In genomic region chr1:162551969-162552683, GRCh38 we compare ENCODE assay signal across 24 cellular contexts. TPM values are rescaled to one million over a fixed set of nuclear protein-coding genes. Genes with fewer than 3 reads are reported as not detected.
A peak's percentile ranks its signal among the peaks of the same experiment; 100 is the strongest.
DNase-seq lines count a peak whose midpoint lies in the region; ATAC-seq and FAIRE-seq lines count a peak whose summit lies in the region.
"Had no signal": no experiment of that assay in that cellular context is flagged by ENCODE, and none has a peak within 500 bp of the region (broad histone marks: within the 10 kb centered on the region; RNA-seq: fewer than 3 reads in every experiment).

No MANE protein-coding gene starts in this region.

- no peak for ATAC-seq in central memory CD8-positive, alpha-beta T cell (replicated peaks; ENCODE audit: extremely low read depth, poor library complexity, severe bottlenecking)
- ATAC-seq in left cardiac atrium, result peak; percentile 68 to 75
- ATAC-seq: GM12878; stimulated activated naive B cell treated with anti-CD40 and anti-IgM and Interleukin-4, amounts not matched to agents 10 μg/mL and 1 μg/mL and 100 μg/mL, for 72 hours had no signal

- intact Hi-C loops in left cardiac atrium (cut with DNase I), result no loop called here

- H3K27me3 Mint-ChIP-seq in central memory CD8-positive, alpha-beta T cell, result no peaks in the 10 kb centered on the region
- H3K27me3 Mint-ChIP-seq: B cell; stimulated activated naive B cell treated with anti-CD40 and anti-IgM and Interleukin-4, amounts not matched to agents 10 μg/mL and 1 μg/mL and 100 μg/mL, for 72 hours had no signal

- no peaks in the 10 kb centered on the region for H3K36me3 Mint-ChIP-seq in central memory CD8-positive, alpha-beta T cell (ENCODE audit: insufficient read depth)
- H3K36me3 Mint-ChIP-seq: stimulated activated naive B cell treated with anti-CD40 and anti-IgM and Interleukin-4, amounts not matched to agents 10 μg/mL and 1 μg/mL and 100 μg/mL, for 72 hours had no signal

- H3K4me1 Mint-ChIP-seq in central memory CD8-positive, alpha-beta T cell, result no peaks in the 10 kb centered on the region
- H3K4me1 Mint-ChIP-seq: B cell; endodermal cell; nephron progenitor cell; stimulated activated naive B cell treated with anti-CD40 and anti-IgM and Interleukin-4, amounts not matched to agents 10 μg/mL and 1 μg/mL and 100 μg/mL, for 72 hours had no signal

- no peak overlapping the region for H3K4me3 Mint-ChIP-seq in central memory CD8-positive, alpha-beta T cell
- H3K4me3 Mint-ChIP-seq: activated T-helper 1 cell treated with anti-CD3 and anti-CD28 coated beads, Interleukin-12 subunit alpha, Interleukin-12 subunit beta, Interleukin-2, Interleukin-4 antibody, amounts not matched to agents 30 ng/mL and 10 ng/mL and 1 ng/mL, durations not matched to agents 14 hours and 24 hours and 36 hours; B cell; endodermal cell; nephron progenitor cell; stimulated activated naive B cell treated with anti-CD40 and anti-IgM and Interleukin-4, amounts not matched to agents 10 μg/mL and 1 μg/mL and 100 μg/mL, for 72 hours had no signal

- DNase-seq in GM03348 (ENCODE audit: low spot score) (peak; percentile 44), left cardiac atrium (no peak), stromal cell of bone marrow (ENCODE audit: low read depth) (peak; percentile 51), T-helper 9 cell (no peak), HTR-8/SVneo (ENCODE audit: insufficient read length, low spot score) (no peak), SIG-M5 treated with dmso at 0.1 percent for 504 hours (lab: John Stamatoyannopoulos, UW; ENCODE audit: unreplicated experiment) (no peak), medulla oblongata (ENCODE audit: extremely low spot score) (no peak)
- DNase-seq in central memory CD8-positive, alpha-beta T cell (ENCODE audit: low spot score in 2 of 2), result no peak
- DNase-seq: activated CD4-positive, CD25-positive, alpha-beta regulatory T cell; activated CD8-positive, alpha-beta memory T cell treated with anti-CD3 and anti-CD28 coated beads for 24 hours; Calu3; endodermal cell; mesendoderm; MV-4-11; NCI-H2029 treated with DMSO at 0.1 percent for 48 hours; NCI-H524; nephron progenitor cell; psoas muscle; SHP77 treated with DMSO at 0.1 percent for 48 hours; stimulated activated naive B cell treated with anti-CD40 and anti-IgM and Interleukin-4, amounts not matched to agents 10 μg/mL and 1 μg/mL and 100 μg/mL, for 72 hours; T-helper 2 cell had no signal

- H3K27ac Mint-ChIP-seq in central memory CD8-positive, alpha-beta T cell (ENCODE audit: low read depth), result peak overlapping the region; percentile 41
- H3K27ac Mint-ChIP-seq: activated T-helper 1 cell treated with anti-CD3 and anti-CD28 coated beads, Interleukin-12 subunit alpha, Interleukin-12 subunit beta, Interleukin-2, Interleukin-4 antibody, amounts not matched to agents 30 ng/mL and 10 ng/mL and 1 ng/mL, durations not matched to agents 14 hours and 24 hours and 36 hours; B cell; endodermal cell; nephron progenitor cell; stimulated activated naive B cell treated with anti-CD40 and anti-IgM and Interleukin-4, amounts not matched to agents 10 μg/mL and 1 μg/mL and 100 μg/mL, for 72 hours had no signal

- H3K9me3 Mint-ChIP-seq in central memory CD8-positive, alpha-beta T cell, result no peaks in the 10 kb centered on the region
- H3K9me3 Mint-ChIP-seq: activated T-helper 1 cell treated with anti-CD3 and anti-CD28 coated beads, Interleukin-12 subunit alpha, Interleukin-12 subunit beta, Interleukin-2, Interleukin-4 antibody, amounts not matched to agents 30 ng/mL and 10 ng/mL and 1 ng/mL, durations not matched to agents 14 hours and 24 hours and 36 hours; endodermal cell; nephron progenitor cell; stimulated activated naive B cell treated with anti-CD40 and anti-IgM and Interleukin-4, amounts not matched to agents 10 μg/mL and 1 μg/mL and 100 μg/mL, for 72 hours had no signal

- no peak for FAIRE-seq in HTR-8/SVneo (lab: Jason Lieb, UNC)
- FAIRE-seq: GM12878 had no signal

RNA-seq across cellular contexts. Expression of gene UAP1, which starts 9.4 kb away (rescaled TPM):
- 10 to 100 TPM; 36.8 to 70.3 TPM for total RNA-seq in left cardiac atrium

RNA-seq across cellular contexts. Expression of gene UHMK1, which starts 54.5 kb away (rescaled TPM):
- total RNA-seq in left cardiac atrium, result 10 to 100 TPM; 26.0 to 27.4 TPM

Comparison
In these comparisons a context has a peak if more than half of its experiments do, and no peak if none do; other contexts are left out.
1. DNase-seq: peak in GM03348 (single experiment) and stromal cell of bone marrow (single experiment); none in central memory CD8-positive, alpha-beta T cell (0 of 2), left cardiac atrium (single experiment), T-helper 9 cell (single experiment), HTR-8/SVneo (single experiment), SIG-M5 treated with dmso at 0.1 percent for 504 hours (single experiment) and medulla oblongata (single experiment).